ENCODE assay signal across 12 cellular contexts in the genomic region with DNA sequence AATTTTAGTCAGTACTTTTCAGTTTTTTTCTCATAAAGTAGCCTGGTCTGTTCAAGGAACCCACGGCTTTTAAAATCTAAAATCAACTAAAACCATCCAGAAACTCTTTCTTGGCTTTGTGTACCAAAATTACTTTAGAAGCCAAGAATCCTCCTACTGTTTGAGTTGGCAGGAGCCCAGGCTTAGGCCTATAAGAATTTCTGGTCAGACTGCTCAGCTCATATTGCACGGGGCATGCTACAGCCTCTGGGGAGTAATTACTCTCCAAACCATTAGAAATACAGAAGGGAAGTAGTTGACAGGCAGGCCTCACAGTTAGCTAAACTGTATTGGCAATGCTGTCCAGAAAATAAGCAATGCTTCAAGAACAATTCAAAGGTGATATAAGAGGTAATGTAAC.
DNase-seq lines count a peak whose midpoint lies in the region; TF ChIP-seq lines count a peak whose summit lies in the region.
"Had no signal": no experiment of that assay in that cellular context is flagged by ENCODE, and none has a peak within 500 bp of the region (broad histone marks: within the 10 kb centered on the region; RNA-seq: fewer than 3 reads in every experiment).

No MANE protein-coding gene starts in this region.

- no peaks in the 10 kb centered on the region for H3K4me1 Mint-ChIP-seq in activated naive CD8-positive, alpha-beta T cell treated with anti-CD3 and anti-CD28 coated beads for 36 hours
- H3K4me1 Mint-ChIP-seq: T-helper 17 cell had no signal

- no peaks in the 10 kb centered on the region for H3K36me3 Mint-ChIP-seq in activated naive CD8-positive, alpha-beta T cell treated with anti-CD3 and anti-CD28 coated beads for 36 hours

- H2AFZ ChIP-seq in GM23248, result no peak overlapping the region

- H3K27ac ChIP-seq in A673 (ENCODE audit: low read depth, low read length, poor library complexity, severe bottlenecking), result peak overlapping the region; percentile 52
- no peak overlapping the region for H3K27ac ChIP-seq in GM23248
- H3K27ac ChIP-seq: KMS-11 had no signal

- intact Hi-C loops in A673 (cut with micrococcal nuclease; ENCODE audit: unreplicated experiment), result no loop called here

- H3K4me3 Mint-ChIP-seq in activated naive CD8-positive, alpha-beta T cell treated with anti-CD3 and anti-CD28 coated beads for 36 hours, result no peak overlapping the region
- H3K4me3 Mint-ChIP-seq: neural crest cell, T-helper 17 cell had no signal

- H3K4me2 ChIP-seq in GM23248 (ENCODE audit: unreplicated experiment), result no peak overlapping the region
- H3K4me2 ChIP-seq: KMS-11 had no signal

- peaks cover 24% of the 10 kb centered on the region for H3K4me1 ChIP-seq in A673 (ENCODE audit: insufficient read depth, low read length, poor library complexity, severe bottlenecking)
- no peaks in the 10 kb centered on the region for H3K4me1 ChIP-seq in GM23248 (ENCODE audit: insufficient read depth)

- no peak overlapping the region for H3K9ac ChIP-seq in GM23248
- H3K9ac ChIP-seq: KMS-11 had no signal

- H3K9me2 ChIP-seq in GM23248 (ENCODE audit: insufficient read depth), result no peaks in the 10 kb centered on the region

- no peaks in the 10 kb centered on the region for H3K36me3 ChIP-seq in A673 (ENCODE audit: insufficient read depth, low read length, poor library complexity, severe bottlenecking)
- H3K36me3 ChIP-seq in GM23248 (ENCODE audit: low read depth), result no peaks in the 10 kb centered on the region

- no peaks in the 10 kb centered on the region for H3F3A ChIP-seq in GM23248 (ENCODE audit: insufficient read depth)

- H3K79me2 ChIP-seq in GM23248 (ENCODE audit: insufficient read depth), result no peaks in the 10 kb centered on the region

- no peaks in the 10 kb centered on the region for H4K20me1 ChIP-seq in GM23248 (ENCODE audit: insufficient read depth)

- 0 to 12% methylated on average over 2 of the region's 2 CpGs for WGBS in GM23248 (ENCODE audit: low coverage in 1 of 2, low lambda C conversion rate in 2 of 2, missing lambda C conversion rate in 2 of 2), 2 experiments

- POLR2A ChIA-PET in A673 (lab: Charles Lee; ENCODE audit: low non-redundant PET), result interaction anchor here (0.7 kb wide), 1 partner anchor 684 kb away, joined by 5 read pairs; no protein-coding TSS in a partner anchor

- DNase-seq in A673 (ENCODE audit: low spot score), result peak; percentile 98
- DNase-seq in LHCN-M2 (ENCODE audit: low read depth), result peak; percentile 95
- peak; percentile 96 for DNase-seq in astrocyte of the spinal cord (ENCODE audit: low read depth, low spot score)
- peak; percentile 76 for DNase-seq in kidney glomerular epithelial cell (lab: John Stamatoyannopoulos, UW)
- no peak for DNase-seq in activated naive CD8-positive, alpha-beta T cell treated with anti-CD3 and anti-CD28 coated beads for 36 hours
- DNase-seq in GM23248, result no peak
- no peak for DNase-seq in COLO668 (lab: John Stamatoyannopoulos, UW; ENCODE audit: unreplicated experiment)
- no peak for DNase-seq in NCI-H2196 treated with DMSO at 0.1 percent for 48 hours (lab: John Stamatoyannopoulos, UW; ENCODE audit: unreplicated experiment)
- DNase-seq: C1 segment of cervical spinal cord, T-helper 17 cell had no signal

- H3K27ac Mint-ChIP-seq in activated naive CD8-positive, alpha-beta T cell treated with anti-CD3 and anti-CD28 coated beads for 36 hours, result no peak overlapping the region
- H3K27ac Mint-ChIP-seq: T-helper 17 cell had no signal

- no peaks in the 10 kb centered on the region for H3K27me3 ChIP-seq in A673 (replicated peaks; ENCODE audit: insufficient read depth, low read depth, low read length, poor library complexity)
- H3K27me3 ChIP-seq in GM23248 (replicated peaks; ENCODE audit: insufficient read depth), result no peaks in the 10 kb centered on the region

- TF ChIP-seq CTCF in A673 (conservative IDR thresholded peaks at IDR 0.05; ENCODE audit: low read depth, low read length) (no peak), astrocyte of the spinal cord (IDR thresholded peaks at IDR 0.05; ENCODE audit: low read depth, low read length) (no peak)

- CTCF ChIA-PET in A673 (lab: Charles Lee), result interaction anchor here (0.6 to 1.0 kb wide), 2 partner anchors 58 to 330 kb away, joined by 3 read pairs; no protein-coding TSS in a partner anchor

- H3K27me3 Mint-ChIP-seq in activated naive CD8-positive, alpha-beta T cell treated with anti-CD3 and anti-CD28 coated beads for 36 hours, result no peaks in the 10 kb centered on the region
- H3K27me3 Mint-ChIP-seq: T-helper 17 cell had no signal

- no peaks in the 10 kb centered on the region for H3K9me3 ChIP-seq in A673 (ENCODE audit: low read depth, low read length, poor library complexity, severe bottlenecking)
- no peaks in the 10 kb centered on the region for H3K9me3 ChIP-seq in GM23248 (ENCODE audit: low read depth)

- H3K9me3 Mint-ChIP-seq in activated naive CD8-positive, alpha-beta T cell treated with anti-CD3 and anti-CD28 coated beads for 36 hours, result peaks cover 3% of the 10 kb centered on the region
- H3K9me3 Mint-ChIP-seq: neural crest cell had no signal

- H3K4me3 ChIP-seq in A673 (ENCODE audit: low read depth, low read length, poor library complexity, severe bottlenecking) (no peak overlapping the region), astrocyte of the spinal cord (ENCODE audit: low read depth, low read length) (no peak overlapping the region), GM23248 (no peak overlapping the region)

- no TSS peak for BruUV-seq in A673 (replicated peaks; lab: Mats Ljungman, UMichigan)

- in situ Hi-C loops in astrocyte of the spinal cord (cut with HindIII; ENCODE audit: low sequenced_read_pairs) (no loop called here), GM23248 (cut with MboI) (no loop called here)

Comparison
In these comparisons a context has a peak if more than half of its experiments do, and no peak if none do; other contexts are left out.
1. DNase-seq: peak in A673 (single experiment), LHCN-M2 (single experiment), astrocyte of the spinal cord (single experiment) and kidney glomerular epithelial cell (single experiment); none in activated naive CD8-positive, alpha-beta T cell treated with anti-CD3 and anti-CD28 coated beads for 36 hours (single experiment), GM23248 (single experiment), COLO668 (single experiment) and NCI-H2196 treated with DMSO at 0.1 percent for 48 hours (single experiment).